Comparison of ENCODE assay signal across 22 cellular contexts in the genomic region with DNA sequence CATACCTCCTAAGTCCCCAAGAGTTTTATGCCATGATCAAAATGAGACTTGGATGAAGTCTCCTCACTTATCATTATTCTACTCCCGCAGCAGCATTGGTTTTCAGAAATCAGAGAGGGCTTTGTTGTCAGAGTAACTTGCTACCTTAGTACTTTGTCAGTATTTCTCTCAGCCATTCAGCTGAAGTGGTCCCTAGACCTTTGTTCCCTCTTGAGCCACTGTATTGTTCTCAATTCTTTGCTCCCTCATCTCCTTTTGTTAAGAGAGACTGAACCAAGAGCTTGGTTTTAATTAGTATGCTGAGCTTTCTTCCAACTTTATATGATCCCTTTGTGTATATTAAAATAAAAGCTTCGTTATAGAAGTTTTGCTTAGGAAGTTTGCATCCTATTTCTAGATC.
A peak's percentile ranks its signal among the peaks of the same experiment; 100 is the strongest.
DNase-seq lines count a peak whose midpoint lies in the region; ATAC-seq and TF ChIP-seq lines count a peak whose summit lies in the region.
"Had no signal": no experiment of that assay in that cellular context is flagged by ENCODE, and none has a peak within 500 bp of the region (broad histone marks: within the 10 kb centered on the region; RNA-seq: fewer than 3 reads in every experiment).

No MANE protein-coding gene starts in this region.

- no peaks in the 10 kb centered on the region for H3K27me3 Mint-ChIP-seq in CD4-positive, alpha-beta T cell
- H3K27me3 Mint-ChIP-seq in activated naive CD8-positive, alpha-beta T cell treated with anti-CD3 and anti-CD28 coated beads for 36 hours: no peaks in the 10 kb centered on the region
- no peaks in the 10 kb centered on the region for H3K27me3 Mint-ChIP-seq in naive thymus-derived CD4-positive, alpha-beta T cell
- H3K27me3 Mint-ChIP-seq: progenitor cell of endocrine pancreas had no signal

- no peak overlapping the region for H3K4me3 ChIP-seq in naive thymus-derived CD4-positive, alpha-beta T cell (ENCODE audit: low read length)
- H3K4me3 ChIP-seq in gastrocnemius medialis: no peak overlapping the region
- H3K4me3 ChIP-seq: GM12878, MG63, SK-N-MC, skin epidermis, testis had no signal

- peaks cover 71% of the 10 kb centered on the region for H3K36me3 Mint-ChIP-seq in CD4-positive, alpha-beta T cell (ENCODE audit: low read depth)
- H3K36me3 Mint-ChIP-seq in activated naive CD8-positive, alpha-beta T cell treated with anti-CD3 and anti-CD28 coated beads for 36 hours: peaks cover 48% of the 10 kb centered on the region
- H3K36me3 Mint-ChIP-seq in naive thymus-derived CD4-positive, alpha-beta T cell: peaks cover 9 to 51% (median 45%) of the 10 kb centered on the region in 5 donors

- no peaks in the 10 kb centered on the region for H3K9me3 ChIP-seq in CD4-positive, alpha-beta T cell (ENCODE audit: control insufficient read depth, low read length)
- no peaks in the 10 kb centered on the region for H3K9me3 ChIP-seq in naive thymus-derived CD4-positive, alpha-beta T cell (ENCODE audit: control insufficient read depth in 2 of 3, low read length in 3 of 3)
- no peaks in the 10 kb centered on the region for H3K9me3 ChIP-seq in gastrocnemius medialis
- H3K9me3 ChIP-seq: MG63, testis had no signal

- no peak overlapping the region for H3K4me3 Mint-ChIP-seq in CD4-positive, alpha-beta T cell
- H3K4me3 Mint-ChIP-seq in activated naive CD8-positive, alpha-beta T cell treated with anti-CD3 and anti-CD28 coated beads for 36 hours: no peak overlapping the region
- no peak overlapping the region for H3K4me3 Mint-ChIP-seq in naive thymus-derived CD4-positive, alpha-beta T cell

- intact Hi-C loops in CD4-positive, alpha-beta T cell (cut with DNase I, micrococcal nuclease): no loop called here
- intact Hi-C loops in naive thymus-derived CD4-positive, alpha-beta T cell (cut with micrococcal nuclease): loop anchor here in 1 of 2 donors (2.0 kb wide), 1 partner anchor 14 kb away; no protein-coding TSS in a partner anchor
- intact Hi-C loops in gastrocnemius medialis (cut with DNase I; ENCODE audit: low total_unique reads): no loop called here

- CTCF ChIA-PET in CD4-positive, alpha-beta T cell (lab: Charles Lee): interaction anchor here (1.3 to 2.3 kb wide), 2 partner anchors 13 to 84 kb away, joined by 3 to 6 read pairs; no protein-coding TSS in a partner anchor
- CTCF ChIA-PET in naive thymus-derived CD4-positive, alpha-beta T cell (lab: Charles Lee): interaction anchor here (1.1 kb wide), 1 partner anchor 93 kb away, joined by 3 read pairs; no protein-coding TSS in a partner anchor

- in situ Hi-C loops in gastrocnemius medialis (cut with MboI; ENCODE audit: low sequenced_read_pairs in 4 of 4): no loop called here

- no peak for ATAC-seq in CD4-positive, alpha-beta T cell (ENCODE audit: poor library complexity)
- ATAC-seq in naive thymus-derived CD4-positive, alpha-beta T cell: no peak
- ATAC-seq in HG02870 (IDR thresholded peaks at IDR 0.05; ENCODE audit: unreplicated experiment) (no peak), gastrocnemius medialis (no peak)
- ATAC-seq: GM12878, left lobe of liver had no signal

- POLR2A ChIA-PET in CD4-positive, alpha-beta T cell (lab: Charles Lee): interaction anchor here (1.1 kb wide), 1 partner anchor 25 kb away, joined by 3 read pairs; no protein-coding TSS in a partner anchor
- POLR2A ChIA-PET in naive thymus-derived CD4-positive, alpha-beta T cell (lab: Charles Lee): no interaction called here

- peaks cover 8% of the 10 kb centered on the region in 2 donors for H3K4me1 ChIP-seq in naive thymus-derived CD4-positive, alpha-beta T cell (ENCODE audit: control insufficient read depth in 2 of 2, insufficient read depth in 2 of 2, low read length in 2 of 2)
- H3K4me1 ChIP-seq in gastrocnemius medialis: peaks cover 0 to 13% of the 10 kb centered on the region in 2 donors

- H3K27ac Mint-ChIP-seq in CD4-positive, alpha-beta T cell: peak overlapping the region; percentile 69
- peak overlapping the region; percentile 34 for H3K27ac Mint-ChIP-seq in activated naive CD8-positive, alpha-beta T cell treated with anti-CD3 and anti-CD28 coated beads for 36 hours
- H3K27ac Mint-ChIP-seq in naive thymus-derived CD4-positive, alpha-beta T cell: peak overlapping the region in 8 of 9 donors; percentile 7 to 85 (median 54)
- H3K27ac Mint-ChIP-seq: progenitor cell of endocrine pancreas had no signal

- H3K9me3 Mint-ChIP-seq in CD4-positive, alpha-beta T cell: no peaks in the 10 kb centered on the region
- peaks cover 1% of the 10 kb centered on the region for H3K9me3 Mint-ChIP-seq in activated naive CD8-positive, alpha-beta T cell treated with anti-CD3 and anti-CD28 coated beads for 36 hours
- H3K9me3 Mint-ChIP-seq in naive thymus-derived CD4-positive, alpha-beta T cell: peaks cover 0 to 5% (median 0%) of the 10 kb centered on the region in 11 donors

- no peak for TF ChIP-seq POLR2A in gastrocnemius medialis (IDR thresholded peaks at IDR 0.05)

- no peaks in the 10 kb centered on the region for H3K27me3 ChIP-seq in CD4-positive, alpha-beta T cell (ENCODE audit: control insufficient read depth, insufficient read depth, low read length)
- no peaks in the 10 kb centered on the region for H3K27me3 ChIP-seq in naive thymus-derived CD4-positive, alpha-beta T cell (ENCODE audit: control insufficient read depth in 2 of 2, insufficient read depth in 2 of 2, low read length in 2 of 2)
- no peaks in the 10 kb centered on the region for H3K27me3 ChIP-seq in gastrocnemius medialis
- H3K27me3 ChIP-seq: MG63, testis had no signal

- peak overlapping the region; percentile 76; the same call in 1 of the 2 replicates for H3K27ac ChIP-seq in 22Rv1
- H3K27ac ChIP-seq in CD4-positive, alpha-beta T cell (ENCODE audit: low read depth, low read length): no peak overlapping the region
- H3K27ac ChIP-seq in naive thymus-derived CD4-positive, alpha-beta T cell (ENCODE audit: low read depth, low read length): no peak overlapping the region
- H3K27ac ChIP-seq in gastrocnemius medialis: no peak overlapping the region
- H3K27ac ChIP-seq: SK-N-MC, testis had no signal

- H3K36me3 ChIP-seq in naive thymus-derived CD4-positive, alpha-beta T cell (ENCODE audit: control insufficient read depth in 2 of 3, insufficient read depth in 3 of 3, low read length in 3 of 3): peaks cover 0 to 14% (median 0%) of the 10 kb centered on the region in 3 experiments
- H3K36me3 ChIP-seq in gastrocnemius medialis: no peaks in the 10 kb centered on the region
- H3K36me3 ChIP-seq: MG63 had no signal

- no peak for DNase-seq in CD4-positive, alpha-beta T cell
- no peak for DNase-seq in activated naive CD8-positive, alpha-beta T cell treated with anti-CD3 and anti-CD28 coated beads for 36 hours
- DNase-seq in naive thymus-derived CD4-positive, alpha-beta T cell: no peak
- DNase-seq in OCI-M1 (lab: John Stamatoyannopoulos, UW): no peak
- no peak for DNase-seq in ecto neural progenitor cell (ENCODE audit: low spot score)
- DNase-seq in gastrocnemius medialis: no peak
- DNase-seq: activated CD4-positive, alpha-beta T cell treated with anti-CD3 and anti-CD28 coated beads for 4 hours; amygdala; GDM1; MG63; NCI-H2029 treated with DMSO at 0.1 percent for 48 hours; NCI-H526 treated with DMSO at 0.1 percent for 48 hours; stimulated activated CD4-positive, alpha-beta T cell treated with anti-CD3 and anti-CD28 coated beads, Interleukin-4, amount 100 ng/mL, for 1 hour; T1000; testis had no signal

- TF ChIP-seq CTCF in 22Rv1 (IDR thresholded peaks at IDR 0.05): no peak
- no peak for TF ChIP-seq CTCF in CD4-positive, alpha-beta T cell (IDR thresholded peaks at IDR 0.05)
- no peak for TF ChIP-seq CTCF in gastrocnemius medialis (IDR thresholded peaks at IDR 0.05 in 4 of 5, conservative IDR thresholded peaks at IDR 0.05 in 1 of 5)

- H3K4me1 Mint-ChIP-seq in CD4-positive, alpha-beta T cell (ENCODE audit: low read depth): peaks cover 66% of the 10 kb centered on the region
- H3K4me1 Mint-ChIP-seq in activated naive CD8-positive, alpha-beta T cell treated with anti-CD3 and anti-CD28 coated beads for 36 hours: peaks cover 61% of the 10 kb centered on the region
- H3K4me1 Mint-ChIP-seq in naive thymus-derived CD4-positive, alpha-beta T cell: peaks cover 42 to 89% (median 73%) of the 10 kb centered on the region in 7 donors
